ENCODE assay signal across 1 cellular context in genomic region chr1:9538669-9539164, GRCh38.
A peak's percentile ranks its signal among the peaks of the same experiment; 100 is the strongest.
TF ChIP-seq lines count a peak whose summit lies in the region.

No MANE protein-coding gene starts in this region.

TF ChIP-seq in HepG2, 621 proteins besides CTCF, POLR2A, EP300 and RAD21 (continued from another document and continues in another):
- TF ChIP-seq E2F1 (CRISPR knock-in tag; IDR thresholded peaks at IDR 0.05), result no peak
- TF ChIP-seq ZFP91 (CRISPR knock-in tag; IDR thresholded peaks at IDR 0.05; ENCODE audit: borderline replicate concordance), result peak; percentile 59
- TF ChIP-seq ZNF33B (CRISPR knock-in tag; IDR thresholded peaks at IDR 0.05), result no peak
- TF ChIP-seq ZNF407 (CRISPR knock-in tag; IDR thresholded peaks at IDR 0.05; ENCODE audit: not compliant biosample characterization), result no peak
- TF ChIP-seq ELF4 (CRISPR knock-in tag; IDR thresholded peaks at IDR 0.05; ENCODE audit: borderline replicate concordance), result no peak
- TF ChIP-seq ZNF709 (CRISPR knock-in tag; IDR thresholded peaks at IDR 0.05), result no peak
- no peak for TF ChIP-seq JDP2 (CRISPR knock-in tag; IDR thresholded peaks at IDR 0.05; ENCODE audit: borderline replicate concordance)
- TF ChIP-seq ZFAT (CRISPR knock-in tag; conservative IDR thresholded peaks at IDR 0.05), result no peak
- 0 out of 2 replicates have a peak, but pooled peaks have one; percentile 46 for TF ChIP-seq RNF219 (CRISPR knock-in tag; IDR thresholded peaks at IDR 0.05)
- no peak for TF ChIP-seq KAT7 (CRISPR knock-in tag; IDR thresholded peaks at IDR 0.05; ENCODE audit: borderline replicate concordance)
- no peak for TF ChIP-seq ZNF547 (CRISPR knock-in tag; IDR thresholded peaks at IDR 0.05)
- TF ChIP-seq ZNF430 (CRISPR knock-in tag; IDR thresholded peaks at IDR 0.05), result no peak
- no peak for TF ChIP-seq ZFY (CRISPR knock-in tag; IDR thresholded peaks at IDR 0.05)
- TF ChIP-seq LRRFIP1 (CRISPR knock-in tag; conservative IDR thresholded peaks at IDR 0.05), result no peak
- TF ChIP-seq GFI1 (CRISPR knock-in tag; IDR thresholded peaks at IDR 0.05; ENCODE audit: borderline replicate concordance), result peak; percentile 54; the same call in 1 of the 2 replicates
- no peak for TF ChIP-seq ZKSCAN1 (IDR thresholded peaks at IDR 0.05; ENCODE audit: low read length)
- no peak for TF ChIP-seq BATF2 (CRISPR knock-in tag; IDR thresholded peaks at IDR 0.05)
- TF ChIP-seq ZNF142 (CRISPR knock-in tag; IDR thresholded peaks at IDR 0.05), result peak; percentile 97
- TF ChIP-seq ZNF350 (CRISPR knock-in tag; IDR thresholded peaks at IDR 0.05; ENCODE audit: borderline replicate concordance, low read depth), result no peak
- TF ChIP-seq SIX4 (CRISPR knock-in tag; IDR thresholded peaks at IDR 0.05), result no peak
- TF ChIP-seq ZKSCAN5 (CRISPR knock-in tag; IDR thresholded peaks at IDR 0.05), result no peak
- no peak for TF ChIP-seq ZNF282 (IDR thresholded peaks at IDR 0.05; ENCODE audit: partially characterized antibody)
- TF ChIP-seq ARID4A (CRISPR knock-in tag; IDR thresholded peaks at IDR 0.05; ENCODE audit: borderline replicate concordance), result no peak
- TF ChIP-seq TBX2 (CRISPR knock-in tag; IDR thresholded peaks at IDR 0.05; ENCODE audit: borderline replicate concordance), result no peak
- no peak for TF ChIP-seq TSC22D2 (CRISPR knock-in tag; IDR thresholded peaks at IDR 0.05; ENCODE audit: borderline replicate concordance)
- no peak for TF ChIP-seq ZNF713 (CRISPR knock-in tag; IDR thresholded peaks at IDR 0.05)
